In the genomic region with DNA sequence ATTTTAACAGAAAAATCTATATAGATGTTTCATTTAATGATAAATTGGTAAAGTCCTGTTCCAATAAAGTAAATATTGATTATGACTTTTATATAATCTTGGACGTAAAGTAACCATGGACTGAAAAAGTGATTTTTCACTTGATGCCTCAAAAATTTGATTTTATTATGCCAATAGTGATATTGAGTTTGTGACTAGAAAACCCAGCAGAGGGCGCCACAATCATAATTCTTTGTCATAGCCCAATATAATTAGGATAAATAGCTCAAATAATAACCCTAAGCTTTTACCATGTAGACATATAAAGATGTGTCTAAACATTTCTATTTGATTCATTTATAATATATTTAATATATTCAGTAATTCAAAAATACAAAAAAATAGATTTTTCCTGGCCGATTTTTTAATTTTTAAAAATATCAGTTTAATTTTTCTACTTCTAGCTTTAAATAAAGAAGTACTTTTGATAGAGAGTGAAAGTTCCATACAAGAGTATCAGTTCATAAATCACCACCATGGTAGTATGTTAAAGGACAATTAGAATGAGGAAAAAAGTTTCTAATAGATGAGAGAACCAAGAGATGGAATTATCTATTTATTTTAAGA, we compare ENCODE assay signal across 9 cellular contexts. TPM values are rescaled to one million over a fixed set of nuclear protein-coding genes. Genes with fewer than 3 reads are reported as not detected.
DNase-seq lines count a peak whose midpoint lies in the region; ATAC-seq lines count a peak whose summit lies in the region.
"Had no signal": no experiment of that assay in that cellular context is flagged by ENCODE, and none has a peak within 500 bp of the region (broad histone marks: within the 10 kb centered on the region; RNA-seq: fewer than 3 reads in every experiment).

No MANE protein-coding gene starts in this region.

- peaks cover 11% of the 10 kb centered on the region for H3K36me3 Mint-ChIP-seq in T-cell

- no peak overlapping the region for H3K27ac Mint-ChIP-seq in T-cell
- H3K27ac Mint-ChIP-seq: stimulated activated naive CD8-positive, alpha-beta T cell treated with anti-CD3 and anti-CD28 coated beads, Interleukin-15, Interleukin-2, amounts not matched to agents 100 ng/mL and 50 ng/mL, for 24 hours had no signal

- no peak for ATAC-seq in T-cell (replicated peaks in 1 of 4)

- no peaks in the 10 kb centered on the region for H3K27me3 Mint-ChIP-seq in T-cell
- H3K27me3 Mint-ChIP-seq: stimulated activated naive CD8-positive, alpha-beta T cell treated with anti-CD3 and anti-CD28 coated beads, Interleukin-15, Interleukin-2, amounts not matched to agents 100 ng/mL and 50 ng/mL, for 24 hours had no signal

- POLR2A ChIA-PET in T-cell (lab: Charles Lee), result interaction anchor here in 1 of 2 donors (0.8 kb wide), 1 partner anchor 31 kb away, joined by 3 read pairs; a partner anchor contains a TSS

- peaks cover 0 to 4% (median 1%) of the 10 kb centered on the region in 3 donors for H3K9me3 Mint-ChIP-seq in T-cell
- H3K9me3 Mint-ChIP-seq: stimulated activated naive CD8-positive, alpha-beta T cell treated with anti-CD3 and anti-CD28 coated beads, Interleukin-15, Interleukin-2, amounts not matched to agents 100 ng/mL and 50 ng/mL, for 24 hours had no signal

- H3K4me1 Mint-ChIP-seq in T-cell, result peaks cover 8 to 14% (median 14%) of the 10 kb centered on the region in 3 donors

- no peak overlapping the region for H3K4me3 Mint-ChIP-seq in T-cell
- H3K4me3 Mint-ChIP-seq: stimulated activated naive CD8-positive, alpha-beta T cell treated with anti-CD3 and anti-CD28 coated beads, Interleukin-15, Interleukin-2, amounts not matched to agents 100 ng/mL and 50 ng/mL, for 24 hours had no signal

- DNase-seq in EL, result peak; percentile 41
- peak; percentile 39 for DNase-seq in M059J (ENCODE audit: low read depth)
- DNase-seq in T-cell, result peak in 25 of 34 experiments; percentile 4 to 53 (median 43)
- peak; percentile 10 for DNase-seq in central memory CD4-positive, alpha-beta T cell
- DNase-seq in lung microvascular endothelial cell (ENCODE audit: low read depth in 2 of 2), result peak; percentile 33 to 57
- peak; percentile 24 for DNase-seq in stromal cell of bone marrow (ENCODE audit: low read depth)
- no peak for DNase-seq in ecto neural progenitor cell (ENCODE audit: low spot score)
- DNase-seq in NCI-H226, result no peak

- CTCF ChIA-PET in T-cell (lab: Charles Lee), result interaction anchor here (0.5 to 2.9 kb wide), 18 partner anchors 10 to 566 kb away, joined by 3 to 22 read pairs (median 3); a partner anchor contains a TSS

RNA-seq across cellular contexts. Expression of a gene that starts 30.7 kb away (rescaled TPM):
- 3.4 and 6.2 TPM in 2 replicates for total RNA-seq in M059J (2014; rRNA removed; shearing (Covaris generic))
- 10 to 100 TPM; 11.9 to 20.2 (median 16.5) TPM for total RNA-seq in T-cell
- total RNA-seq in lung microvascular endothelial cell, result 2.4 and 2.6 TPM in 2 replicates

RNA-seq across cellular contexts. Expression of a gene that starts 31.1 kb away (rescaled TPM):
- 23.8 and 31.2 TPM in 2 replicates for total RNA-seq in M059J (2014; rRNA removed; shearing (Covaris generic))
- total RNA-seq in T-cell (10 to 100 TPM; 27.7 to 33.3 (median 30.7) TPM), lung microvascular endothelial cell (7.6 and 16.1 TPM in 2 replicates)

Comparison
In these comparisons a context has a peak if more than half of its experiments do, and no peak if none do; other contexts are left out.
1. DNase-seq: peak in EL (single experiment), M059J (single experiment), T-cell (25 of 34), central memory CD4-positive, alpha-beta T cell (single experiment), lung microvascular endothelial cell (2 of 2) and stromal cell of bone marrow (single experiment); none in ecto neural progenitor cell (single experiment) and NCI-H226 (single experiment).